Comparison of ENCODE assay signal across 2 cellular contexts in genomic region chr10:119396709-119397071, GRCh38.
TF ChIP-seq lines count a peak whose summit lies in the region.

No MANE protein-coding gene starts in this region.

TF ChIP-seq in HEK293, 187 proteins besides CTCF, POLR2A, EP300 and RAD21 (continued from another document):
- no peak for TF ChIP-seq KLF10 (tag by site-specific recombination; IDR thresholded peaks at IDR 0.05)

TF ChIP-seq in GM12878, 131 proteins besides CTCF, POLR2A, EP300 and RAD21:
- TF ChIP-seq E2F4 (IDR thresholded peaks at IDR 0.05; ENCODE audit: low read depth, low read length), result no peak
- no peak for TF ChIP-seq NFYA (IDR thresholded peaks at IDR 0.05; ENCODE audit: borderline replicate concordance, low read depth, low read length)
- TF ChIP-seq SMARCA5 (IDR thresholded peaks at IDR 0.05), result no peak
- no peak for TF ChIP-seq CEBPB (IDR thresholded peaks at IDR 0.05; ENCODE audit: borderline replicate concordance in 1 of 2, low read depth in 2 of 2, low read length in 2 of 2)
- no peak for TF ChIP-seq RCOR1 (conservative IDR thresholded peaks at IDR 0.05; ENCODE audit: low read depth, low read length)
- TF ChIP-seq, protein P1, sequence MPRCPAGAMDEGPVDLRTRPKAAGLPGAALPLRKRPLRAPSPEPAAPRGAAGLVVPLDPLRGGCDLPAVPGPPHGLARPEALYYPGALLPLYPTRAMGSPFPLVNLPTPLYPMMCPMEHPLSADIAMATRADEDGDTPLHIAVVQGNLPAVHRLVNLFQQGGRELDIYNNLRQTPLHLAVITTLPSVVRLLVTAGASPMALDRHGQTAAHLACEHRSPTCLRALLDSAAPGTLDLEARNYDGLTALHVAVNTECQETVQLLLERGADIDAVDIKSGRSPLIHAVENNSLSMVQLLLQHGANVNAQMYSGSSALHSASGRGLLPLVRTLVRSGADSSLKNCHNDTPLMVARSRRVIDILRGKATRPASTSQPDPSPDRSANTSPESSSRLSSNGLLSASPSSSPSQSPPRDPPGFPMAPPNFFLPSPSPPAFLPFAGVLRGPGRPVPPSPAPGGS (IDR thresholded peaks at IDR 0.05; ENCODE audit: borderline replicate concordance, insufficient read depth, low read depth, low read length, poor library complexity, severe bottlenecking), result no peak
- no peak for TF ChIP-seq ZBTB40 (IDR thresholded peaks at IDR 0.05; ENCODE audit: borderline replicate concordance)
- TF ChIP-seq, protein P2, sequence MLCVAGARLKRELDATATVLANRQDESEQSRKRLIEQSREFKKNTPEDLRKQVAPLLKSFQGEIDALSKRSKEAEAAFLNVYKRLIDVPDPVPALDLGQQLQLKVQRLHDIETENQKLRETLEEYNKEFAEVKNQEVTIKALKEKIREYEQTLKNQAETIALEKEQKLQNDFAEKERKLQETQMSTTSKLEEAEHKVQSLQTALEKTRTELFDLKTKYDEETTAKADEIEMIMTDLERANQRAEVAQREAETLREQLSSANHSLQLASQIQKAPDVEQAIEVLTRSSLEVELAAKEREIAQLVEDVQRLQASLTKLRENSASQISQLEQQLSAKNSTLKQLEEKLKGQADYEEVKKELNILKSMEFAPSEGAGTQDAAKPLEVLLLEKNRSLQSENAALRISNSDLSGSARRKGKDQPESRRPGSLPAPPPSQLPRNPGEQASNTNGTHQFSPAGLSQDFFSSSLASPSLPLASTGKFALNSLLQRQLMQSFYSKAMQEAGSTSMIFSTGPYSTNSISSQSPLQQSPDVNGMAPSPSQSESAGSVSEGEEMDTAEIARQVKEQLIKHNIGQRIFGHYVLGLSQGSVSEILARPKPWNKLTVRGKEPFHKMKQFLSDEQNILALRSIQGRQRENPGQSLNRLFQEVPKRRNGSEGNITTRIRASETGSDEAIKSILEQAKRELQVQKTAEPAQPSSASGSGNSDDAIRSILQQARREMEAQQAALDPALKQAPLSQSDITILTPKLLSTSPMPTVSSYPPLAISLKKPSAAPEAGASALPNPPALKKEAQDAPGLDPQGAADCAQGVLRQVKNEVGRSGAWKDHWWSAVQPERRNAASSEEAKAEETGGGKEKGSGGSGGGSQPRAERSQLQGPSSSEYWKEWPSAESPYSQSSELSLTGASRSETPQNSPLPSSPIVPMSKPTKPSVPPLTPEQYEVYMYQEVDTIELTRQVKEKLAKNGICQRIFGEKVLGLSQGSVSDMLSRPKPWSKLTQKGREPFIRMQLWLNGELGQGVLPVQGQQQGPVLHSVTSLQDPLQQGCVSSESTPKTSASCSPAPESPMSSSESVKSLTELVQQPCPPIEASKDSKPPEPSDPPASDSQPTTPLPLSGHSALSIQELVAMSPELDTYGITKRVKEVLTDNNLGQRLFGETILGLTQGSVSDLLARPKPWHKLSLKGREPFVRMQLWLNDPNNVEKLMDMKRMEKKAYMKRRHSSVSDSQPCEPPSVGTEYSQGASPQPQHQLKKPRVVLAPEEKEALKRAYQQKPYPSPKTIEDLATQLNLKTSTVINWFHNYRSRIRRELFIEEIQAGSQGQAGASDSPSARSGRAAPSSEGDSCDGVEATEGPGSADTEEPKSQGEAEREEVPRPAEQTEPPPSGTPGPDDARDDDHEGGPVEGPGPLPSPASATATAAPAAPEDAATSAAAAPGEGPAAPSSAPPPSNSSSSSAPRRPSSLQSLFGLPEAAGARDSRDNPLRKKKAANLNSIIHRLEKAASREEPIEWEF (IDR thresholded peaks at IDR 0.05; ENCODE audit: insufficient replicate concordance, low read depth, low read length), result no peak
